10 cellular contexts compared by ENCODE assay signal in genomic region chr12:34396006-34396860, GRCh38.
DNase-seq lines count a peak whose midpoint lies in the region; ATAC-seq, FAIRE-seq and TF ChIP-seq lines count a peak whose summit lies in the region.
"Had no signal": no experiment of that assay in that cellular context is flagged by ENCODE, and none has a peak within 500 bp of the region (broad histone marks: within the 10 kb centered on the region; RNA-seq: fewer than 3 reads in every experiment).

No MANE protein-coding gene starts in this region.

- TF ChIP-seq POLR2A in gastrocnemius medialis (IDR thresholded peaks at IDR 0.05) (no peak), GM12892 (IDR thresholded peaks at IDR 0.05; ENCODE audit: low read depth, low read length) (no peak)

- no peaks in the 10 kb centered on the region for H3K27me3 ChIP-seq in right cardiac atrium (ENCODE audit: control insufficient read depth, insufficient read depth)
- H3K27me3 ChIP-seq in gastrocnemius medialis: no peaks in the 10 kb centered on the region

- no peak overlapping the region for H3K27ac ChIP-seq in right cardiac atrium (ENCODE audit: low read length)
- H3K27ac ChIP-seq in gastrocnemius medialis: no peak overlapping the region

- H3K4me3 ChIP-seq in right cardiac atrium (ENCODE audit: low read length): no peak overlapping the region
- no peak overlapping the region for H3K4me3 ChIP-seq in gastrocnemius medialis

- no peaks in the 10 kb centered on the region for H3K9me3 ChIP-seq in right cardiac atrium (ENCODE audit: control insufficient read depth, low read length)
- H3K9me3 ChIP-seq in gastrocnemius medialis: no peaks in the 10 kb centered on the region

- no peak for FAIRE-seq in GM12892 (lab: Jason Lieb, UNC)

- H3K4me1 ChIP-seq in right cardiac atrium (ENCODE audit: control insufficient read depth, insufficient read depth, low read length) (no peaks in the 10 kb centered on the region), gastrocnemius medialis (no peaks in the 10 kb centered on the region)

- 59% methylated on average over 27 of the region's 27 CpGs for WGBS in right cardiac atrium

- H3K36me3 ChIP-seq in gastrocnemius medialis: no peaks in the 10 kb centered on the region

- intact Hi-C loops in right cardiac atrium (cut with DNase I): no loop called here
- intact Hi-C loops in gastrocnemius medialis (cut with DNase I; ENCODE audit: low total_unique reads): no loop called here

- ATAC-seq in right cardiac atrium: no peak
- no peak for ATAC-seq in gastrocnemius medialis
- ATAC-seq in GM21447 (IDR thresholded peaks at IDR 0.05; ENCODE audit: unreplicated experiment): no peak
- ATAC-seq in HG02884 (IDR thresholded peaks at IDR 0.05; ENCODE audit: unreplicated experiment): no peak

- no peak for TF ChIP-seq CTCF in gastrocnemius medialis (IDR thresholded peaks at IDR 0.05 in 4 of 5, conservative IDR thresholded peaks at IDR 0.05 in 1 of 5)

- in situ Hi-C loops in gastrocnemius medialis (cut with MboI; ENCODE audit: low sequenced_read_pairs in 4 of 4): no loop called here

- DNase-seq in GM03348 (ENCODE audit: low spot score) (peak; percentile 3), right cardiac atrium (peak; percentile 7 to 16 (median 16)), gastrocnemius medialis (peak; percentile 1 to 2), GM12892 (ENCODE audit: insufficient read length) (no peak)
- peak; percentile 37 for DNase-seq in activated CD8-positive, alpha-beta memory T cell treated with anti-CD3 and anti-CD28 coated beads for 24 hours
- DNase-seq: COR-L47; NCI-H1694 treated with DMSO at 0.1 percent for 48 hours; NK-92 treated with Interleukin-12 subunit alpha and Interleukin-12 subunit beta, amount 100 ng/mL, for 24 hours had no signal
